ENCODE assay signal across 9 cellular contexts in the genomic region with DNA sequence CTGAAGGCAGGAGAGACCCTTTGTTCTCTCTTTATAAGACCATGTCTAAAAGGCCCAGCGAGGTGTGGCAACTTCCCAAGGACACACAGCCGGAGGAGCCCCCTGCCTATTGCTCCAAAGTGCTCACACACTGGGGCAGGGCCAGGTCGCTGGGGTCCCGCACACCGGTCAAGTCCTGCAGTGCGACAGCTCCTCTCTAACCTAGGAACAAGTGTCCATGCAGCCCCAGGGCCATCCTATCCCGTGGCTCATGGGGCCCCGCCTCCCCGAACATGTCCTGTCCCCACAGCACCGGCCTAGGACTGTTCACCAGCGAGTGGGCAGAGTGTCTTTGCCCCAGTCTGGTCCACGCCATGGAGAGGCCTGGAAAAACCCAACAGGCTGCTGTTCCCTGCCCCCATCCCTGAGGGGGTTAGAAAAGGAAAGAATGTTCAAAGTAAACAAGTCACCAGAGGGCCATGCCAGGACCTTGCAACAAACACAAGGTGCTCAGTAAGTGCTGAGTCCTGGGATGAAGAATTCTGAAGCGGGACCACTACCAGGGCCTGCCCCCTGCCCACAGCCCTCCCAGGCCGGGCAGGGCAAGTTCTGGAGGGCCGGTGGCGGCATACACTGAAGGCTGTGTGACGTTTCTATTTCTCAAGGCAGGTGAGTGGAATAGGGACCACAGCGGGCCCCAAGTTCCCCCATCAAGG. TPM values are rescaled to one million over a fixed set of nuclear protein-coding genes. Genes with fewer than 3 reads are reported as not detected.
DNase-seq lines count a peak whose midpoint lies in the region; ATAC-seq, FAIRE-seq and TF ChIP-seq lines count a peak whose summit lies in the region.
"Had no signal": no experiment of that assay in that cellular context is flagged by ENCODE, and none has a peak within 500 bp of the region (broad histone marks: within the 10 kb centered on the region; RNA-seq: fewer than 3 reads in every experiment).

No MANE protein-coding gene starts in this region.

- H3K36me3 ChIP-seq in adrenal gland (replicated peaks in 1 of 2) (no peaks in the 10 kb centered on the region), spleen (peaks cover 0 to 14% (median 0%) of the 10 kb centered on the region in 6 donors)

- H3K4me1 Mint-ChIP-seq in activated CD4-positive, alpha-beta T cell treated with anti-CD3 and anti-CD28 coated beads for 36 hours: peaks cover 65% of the 10 kb centered on the region

- H3K27me3 Mint-ChIP-seq in activated CD4-positive, alpha-beta T cell treated with anti-CD3 and anti-CD28 coated beads for 36 hours: no peaks in the 10 kb centered on the region

- CTCF ChIA-PET in activated CD4-positive, alpha-beta T cell treated with anti-CD3 and anti-CD28 coated beads for 36 hours (lab: Charles Lee): interaction anchor here (1.5 to 1.9 kb wide), 2 partner anchors 24 kb away, joined by 4 to 8 read pairs; no protein-coding TSS in a partner anchor

- ATAC-seq in activated CD4-positive, alpha-beta T cell treated with anti-CD3 and anti-CD28 coated beads for 36 hours: no peak
- no peak for ATAC-seq in GM19023 (IDR thresholded peaks at IDR 0.05; ENCODE audit: unreplicated experiment)

- H3K27me3 ChIP-seq in adrenal gland (no peaks in the 10 kb centered on the region), spleen (replicated peaks in 1 of 7) (no peaks in the 10 kb centered on the region)

- FAIRE-seq in H54 (lab: Jason Lieb, UNC): no peak
- FAIRE-seq: endometrium had no signal

- peaks cover 20% of the 10 kb centered on the region for H3K36me3 Mint-ChIP-seq in activated CD4-positive, alpha-beta T cell treated with anti-CD3 and anti-CD28 coated beads for 36 hours (ENCODE audit: low read depth)

- intact Hi-C loops in activated CD4-positive, alpha-beta T cell treated with anti-CD3 and anti-CD28 coated beads for 36 hours (cut with DNase I, micrococcal nuclease): loop anchor here in 1 of 2 experiments (2.0 kb wide), 1 partner anchor 14 kb away; no protein-coding TSS in a partner anchor
- intact Hi-C loops in adrenal gland (cut with DNase I): no loop called here
- intact Hi-C loops in spleen (cut with DNase I; ENCODE audit: low total_unique reads): no loop called here

- H3K9me3 ChIP-seq in adrenal gland (replicated peaks in 1 of 3) (no peaks in the 10 kb centered on the region), spleen (no peaks in the 10 kb centered on the region)

- WGBS in adrenal gland, 4 donors: 12 to 18% (median 15%) methylated on average over 14 to 18 of the region's 18 CpGs
- 21 to 45% (median 35%) methylated on average over 9 to 18 of the region's 18 CpGs for WGBS in spleen, 5 donors

- POLR2A ChIA-PET in activated CD4-positive, alpha-beta T cell treated with anti-CD3 and anti-CD28 coated beads for 36 hours (lab: Charles Lee): interaction anchor here (1.1 to 1.5 kb wide), 3 partner anchors 17 to 41 kb away, joined by 3 to 6 read pairs (median 6); no protein-coding TSS in a partner anchor

- H3K9me3 Mint-ChIP-seq in activated CD4-positive, alpha-beta T cell treated with anti-CD3 and anti-CD28 coated beads for 36 hours (ENCODE audit: low read depth): no peaks in the 10 kb centered on the region

- H3K27ac ChIP-seq in adrenal gland: peak overlapping the region; percentile 95 to 99 (median 97)
- peak overlapping the region; percentile 86 to 98 (median 92) for H3K27ac ChIP-seq in spleen

- no peak for DNase-seq in activated CD4-positive, alpha-beta T cell treated with anti-CD3 and anti-CD28 coated beads for 36 hours
- DNase-seq in activated CD4-positive, alpha-beta T cell treated with anti-CD3 and anti-CD28 coated beads, Interleukin-2, amount 50 U/mL, for 1 hour: no peak
- DNase-seq in adrenal gland: peak; percentile 63 to 82 (median 75)
- DNase-seq in iPS-NIHi11 (ENCODE audit: low spot score): peak; percentile 38
- peak; percentile 86 for DNase-seq in spleen
- DNase-seq in H54 (ENCODE audit: insufficient read length, low spot score): no peak
- DNase-seq in central memory CD4-positive, alpha-beta T cell: no peak

- no peak for TF ChIP-seq CTCF in adrenal gland (IDR thresholded peaks at IDR 0.05)
- no peak for TF ChIP-seq CTCF in spleen (IDR thresholded peaks at IDR 0.05 in 8 of 11, conservative IDR thresholded peaks at IDR 0.05 in 3 of 11)

- peak overlapping the region; percentile 85 for H3K27ac Mint-ChIP-seq in activated CD4-positive, alpha-beta T cell treated with anti-CD3 and anti-CD28 coated beads for 36 hours

- H3K4me3 ChIP-seq in adrenal gland (peak overlapping the region; percentile 43 to 87 (median 81)), spleen (peak overlapping the region; percentile 54 to 97 (median 80))

- H3K4me1 ChIP-seq in adrenal gland (replicated peaks in 1 of 2) (peaks cover 47 to 67% of the 10 kb centered on the region in 2 donors), spleen (peaks cover 57 to 95% (median 79%) of the 10 kb centered on the region in 6 donors)

- peak overlapping the region; percentile 88 for H3K4me3 Mint-ChIP-seq in activated CD4-positive, alpha-beta T cell treated with anti-CD3 and anti-CD28 coated beads for 36 hours

- peak in 1 of 2 donors; percentile 7 for TF ChIP-seq POLR2A in adrenal gland (IDR thresholded peaks at IDR 0.05)
- TF ChIP-seq POLR2A in spleen (IDR thresholded peaks at IDR 0.05): no peak
- TF ChIP-seq POLR2A in H54 (IDR thresholded peaks at IDR 0.05; ENCODE audit: low read depth, low read length): no peak

RNA-seq across cellular contexts. Expression of gene NINJ1, which starts 1.0 kb away (rescaled TPM):
- total RNA-seq in activated CD4-positive, alpha-beta T cell treated with anti-CD3 and anti-CD28 coated beads for 36 hours: 100 to 1,000 TPM in 1 of 2 experiments, 10 to 100 TPM in 1; 77.4 to 108 TPM
- total RNA-seq in adrenal gland: 100 to 1,000 TPM; 122 to 339 (median 181) TPM
- polyA plus RNA-seq in adrenal gland: 100 to 1,000 TPM in 2 of 3 donors, 10 to 100 TPM in 1; 31.1 to 135 (median 101) TPM
- 100 to 1,000 TPM in 6 of 7 donors, 10 to 100 TPM in 1; 75.0 to 142 (median 113) TPM for total RNA-seq in spleen
- 10 to 100 TPM; 26.5 to 68.9 (median 50.4) TPM for polyA plus RNA-seq in spleen

RNA-seq across cellular contexts. Expression of gene CARD19, which starts 37.1 kb away (rescaled TPM):
- total RNA-seq in activated CD4-positive, alpha-beta T cell treated with anti-CD3 and anti-CD28 coated beads for 36 hours: 10 to 100 TPM; 39.6 to 44.4 TPM
- total RNA-seq in adrenal gland (10 to 100 TPM; 29.7 to 75.0 (median 39.2) TPM), spleen (10 to 100 TPM; 32.8 to 78.8 (median 44.6) TPM)
- polyA plus RNA-seq in adrenal gland (10 to 100 TPM; 10.7 to 69.1 (median 68.4) TPM), spleen (10 to 100 TPM; 21.7 to 38.9 (median 23.0) TPM)

RNA-seq across cellular contexts. Expression of gene WNK2, which starts 50.8 kb away (rescaled TPM):
- total RNA-seq in activated CD4-positive, alpha-beta T cell treated with anti-CD3 and anti-CD28 coated beads for 36 hours: 1 to 10 TPM; 3.3 to 4.6 TPM
- total RNA-seq in adrenal gland: 10 to 100 TPM in 3 of 8 donors, 1 to 10 TPM in 5; 5.5 to 14.9 (median 8.4) TPM
- polyA plus RNA-seq in adrenal gland: 10 to 100 TPM in 1 of 3 donors, 1 to 10 TPM in 2; 3.3 to 17.6 (median 9.2) TPM
- 10 to 100 TPM in 3 of 7 donors, 1 to 10 TPM in 4; 4.7 to 20.0 (median 9.1) TPM for total RNA-seq in spleen
- polyA plus RNA-seq in spleen: 1 to 10 TPM; 1.8 to 5.9 (median 1.9) TPM

Comparison
In these comparisons a context has a peak if more than half of its experiments do, and no peak if none do; other contexts are left out.
1. DNase-seq: peak in adrenal gland (7 of 7), iPS-NIHi11 (single experiment) and spleen (single experiment); none in activated CD4-positive, alpha-beta T cell treated with anti-CD3 and anti-CD28 coated beads for 36 hours (single experiment), activated CD4-positive, alpha-beta T cell treated with anti-CD3 and anti-CD28 coated beads, Interleukin-2, amount 50 U/mL, for 1 hour (single experiment), H54 (single experiment) and central memory CD4-positive, alpha-beta T cell (single experiment).